Comparison of ENCODE assay signal across 27 cellular contexts in the genomic region with DNA sequence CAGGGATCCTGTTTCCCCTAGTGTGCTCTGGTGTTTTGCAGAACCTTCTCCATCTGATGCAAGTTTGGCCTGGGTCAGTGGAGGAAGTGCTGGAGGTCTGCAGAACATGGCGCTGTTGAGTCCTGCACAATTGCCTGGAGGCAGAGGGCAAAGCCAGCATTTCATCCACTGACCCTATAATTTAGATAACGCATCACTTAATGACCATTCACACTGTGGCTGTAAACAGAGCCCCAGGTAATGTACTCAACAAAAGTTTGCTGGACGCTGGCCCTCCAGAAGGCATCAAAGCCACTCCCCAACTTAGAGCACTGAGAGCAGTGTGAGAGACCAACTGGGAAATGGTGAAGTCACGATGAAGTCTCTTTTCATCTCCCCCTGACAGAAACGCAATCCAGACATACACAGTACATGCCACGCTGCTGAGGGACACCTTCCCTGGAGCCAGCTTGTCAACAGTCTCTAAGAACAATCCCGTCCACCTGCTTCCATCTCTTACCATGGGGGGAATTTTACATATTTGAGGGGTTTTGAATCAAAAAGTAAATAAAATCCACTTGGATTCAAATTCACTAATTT. TPM values are rescaled to one million over a fixed set of nuclear protein-coding genes. Genes with fewer than 3 reads are reported as not detected.
DNase-seq lines count a peak whose midpoint lies in the region; ATAC-seq, FAIRE-seq and TF ChIP-seq lines count a peak whose summit lies in the region.
"Had no signal": no experiment of that assay in that cellular context is flagged by ENCODE, and none has a peak within 500 bp of the region (broad histone marks: within the 10 kb centered on the region; RNA-seq: fewer than 3 reads in every experiment).

No MANE protein-coding gene starts in this region.

- H3K4me1 ChIP-seq in cardiac muscle cell (ENCODE audit: low read depth): peaks cover 32% of the 10 kb centered on the region
- H3K4me1 ChIP-seq in osteoblast (ENCODE audit: insufficient read depth, low read length): no peaks in the 10 kb centered on the region
- H3K4me1 ChIP-seq: A549, Caco-2 had no signal

- no peaks in the 10 kb centered on the region for H3K79me2 ChIP-seq in osteoblast (ENCODE audit: insufficient read depth, low read length)

- H4K20me1 ChIP-seq in osteoblast (ENCODE audit: insufficient read depth, low read length): no peaks in the 10 kb centered on the region

- no peak for TF ChIP-seq CTCF in cardiac muscle cell (IDR thresholded peaks at IDR 0.05; ENCODE audit: low read depth, low read length)
- TF ChIP-seq CTCF in bronchial epithelial cell (IDR thresholded peaks at IDR 0.05; ENCODE audit: insufficient read depth, low read length, severe bottlenecking): no peak
- no peak for TF ChIP-seq CTCF in osteoblast (IDR thresholded peaks at IDR 0.05; ENCODE audit: extremely low read depth, low read depth, low read length)

- no peak overlapping the region for H3K4me3 ChIP-seq in cardiac muscle cell
- H3K4me3 ChIP-seq in bronchial epithelial cell (ENCODE audit: low read depth, low read length): no peak overlapping the region
- H3K4me3 ChIP-seq in osteoblast (ENCODE audit: insufficient read depth, low read length): no peak overlapping the region
- H3K4me3 ChIP-seq: A549, GM23338 had no signal

- intact Hi-C loops in left cardiac atrium (cut with DNase I): no loop called here

- H3K9me3 ChIP-seq in cardiac muscle cell (ENCODE audit: low read depth) (no peaks in the 10 kb centered on the region), osteoblast (ENCODE audit: low read depth, low read length) (no peaks in the 10 kb centered on the region)
- H3K9me3 ChIP-seq: A549, BE2C, Caco-2 had no signal

- H3K27ac ChIP-seq in cardiac muscle cell: peak overlapping the region; percentile 73
- no peak overlapping the region for H3K27ac ChIP-seq in osteoblast (ENCODE audit: low read depth, low read length)
- H3K27ac ChIP-seq: A549 had no signal

- H3K36me3 ChIP-seq in cardiac muscle cell (no peaks in the 10 kb centered on the region), bronchial epithelial cell (ENCODE audit: control insufficient read depth, insufficient read depth, low read length) (no peaks in the 10 kb centered on the region), osteoblast (ENCODE audit: insufficient read depth, low read length) (no peaks in the 10 kb centered on the region)
- H3K36me3 ChIP-seq: BE2C had no signal

- H3K27me3 ChIP-seq in cardiac muscle cell (no peaks in the 10 kb centered on the region), bronchial epithelial cell (ENCODE audit: control insufficient read depth, insufficient read depth, low read length) (no peaks in the 10 kb centered on the region), osteoblast (ENCODE audit: insufficient read depth, low read length) (peaks cover 4% of the 10 kb centered on the region)
- H3K27me3 ChIP-seq: BE2C had no signal

- ATAC-seq in left cardiac atrium: no peak
- no peak for ATAC-seq in HG03521 (IDR thresholded peaks at IDR 0.05; ENCODE audit: unreplicated experiment)
- ATAC-seq: A549, GM23338 had no signal

- H3K4me2 ChIP-seq in osteoblast (ENCODE audit: insufficient read depth, low read length): no peak overlapping the region
- H3K4me2 ChIP-seq: A549, GM23338 had no signal

- DNase-seq in cardiac muscle cell (ENCODE audit: low read depth in 1 of 2, low spot score in 1 of 2) (peak in 1 of 2 donors; percentile 88), left cardiac atrium (no peak), CD1c-positive myeloid dendritic cell (ENCODE audit: extremely low spot score) (peak; percentile 42), bronchial epithelial cell (ENCODE audit: low read depth) (no peak), osteoblast (ENCODE audit: insufficient read length, low spot score, missing footprints) (peak; percentile 76), KG1 (lab: John Stamatoyannopoulos, UW) (no peak), EL (no peak)
- DNase-seq: BE2C; CD4-positive, alpha-beta memory T cell; DMS 273 treated with DMSO at 0.1 percent for 48 hours; DND-41; HCEC 1CT; KBM-7; NCI-H1105 treated with DMSO at 0.1 percent for 48 hours; NCI-H1694 treated with DMSO at 0.1 percent for 48 hours; NCI-H2081 treated with DMSO at 0.1 percent for 48 hours; NCI-H2171 treated with DMSO at 0.1 percent for 48 hours; NCI-H446 treated with DMSO at 0.1 percent for 48 hours; NCI-H526 treated with DMSO at 0.1 percent for 48 hours had no signal

- FAIRE-seq in bronchial epithelial cell (lab: Jason Lieb, UNC): peak; percentile 7
- FAIRE-seq: A549, G401.6, GM12892, RCC 7860 had no signal

- no peak overlapping the region for H2AFZ ChIP-seq in osteoblast (ENCODE audit: low read length)
- H2AFZ ChIP-seq: GM23338 had no signal

RNA-seq across cellular contexts. Expression of gene C10orf71, which starts 13.4 kb away (rescaled TPM):
- 3.1 and 10.2 TPM in 2 replicates for total RNA-seq in cardiac muscle cell
- 4.0 and 9.8 TPM in 2 replicates for polyA plus RNA-seq in cardiac muscle cell
- total RNA-seq in left cardiac atrium: 10 to 100 TPM; 34.7 to 54.1 TPM
- total RNA-seq in bronchial epithelial cell: not detected in 2 replicates
- not detected in 2 replicates for total RNA-seq in osteoblast
- total RNA-seq: Caco-2; CD4-positive, alpha-beta memory T cell; GM23338; HT1080 had no signal
- polyA plus RNA-seq: A549; CD4-positive, alpha-beta memory T cell; GM23338 had no signal

Comparison
In these comparisons a context has a peak if more than half of its experiments do, and no peak if none do; other contexts are left out.
1. DNase-seq: peak in CD1c-positive myeloid dendritic cell (single experiment) and osteoblast (single experiment); none in left cardiac atrium (single experiment), bronchial epithelial cell (single experiment), KG1 (single experiment) and EL (single experiment).